9 cellular contexts compared by ENCODE assay signal in the genomic region with DNA sequence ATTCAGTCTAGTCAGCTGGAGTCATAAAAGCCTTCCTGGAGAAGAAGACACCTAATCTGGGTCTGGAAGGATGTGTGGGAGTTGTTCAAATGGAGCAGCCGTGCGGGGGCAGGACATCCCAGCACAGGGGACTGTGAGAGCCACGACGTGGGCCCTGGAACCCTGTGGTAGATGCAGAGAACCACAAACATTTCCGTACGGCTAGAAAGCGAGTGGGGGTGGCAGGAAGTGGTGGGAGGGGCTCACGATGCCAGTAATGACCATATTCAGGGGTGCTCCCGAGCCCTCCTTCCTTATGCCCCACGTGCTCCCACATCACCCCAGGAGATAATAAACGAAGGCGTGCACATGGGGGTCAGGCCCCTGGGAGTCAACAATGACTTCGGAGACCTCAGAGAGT.
DNase-seq lines count a peak whose midpoint lies in the region; ATAC-seq and TF ChIP-seq lines count a peak whose summit lies in the region.
"Had no signal": no experiment of that assay in that cellular context is flagged by ENCODE, and none has a peak within 500 bp of the region (broad histone marks: within the 10 kb centered on the region; RNA-seq: fewer than 3 reads in every experiment).

No MANE protein-coding gene starts in this region.

- ATAC-seq in activated CD4-positive, CD25-positive, alpha-beta regulatory T cell treated with anti-CD3 and anti-CD28 coated beads, Interleukin-2, amount 50 U/mL, for 24 hours, result peak; percentile 10 to 25
- ATAC-seq in GM19324 (IDR thresholded peaks at IDR 0.05; ENCODE audit: low FRiP score, unreplicated experiment), result no peak

- TF ChIP-seq CTCF in coronary artery (IDR thresholded peaks at IDR 0.05), result no peak

- no peak overlapping the region for H3K4me3 ChIP-seq in coronary artery
- H3K4me3 ChIP-seq: upper lobe of left lung had no signal

- DNase-seq in NK-92 treated with Interleukin-12 subunit alpha and Interleukin-12 subunit beta, amount 100 ng/mL, for 24 hours (lab: John Stamatoyannopoulos, UW), result peak; percentile 33
- DNase-seq in NK-92 (lab: John Stamatoyannopoulos, UW; ENCODE audit: unreplicated experiment) (no peak), coronary artery (ENCODE audit: low spot score) (no peak), NCI-H146 (lab: John Stamatoyannopoulos, UW) (no peak), RPMI8226 (no peak)
- peak; percentile 50 to 61 for DNase-seq in stimulated activated CD4-positive, alpha-beta T cell treated with anti-CD3 and anti-CD28 coated beads, Interleukin-15, amount 100 ng/mL, for 1 hour (ENCODE audit: low read depth in 1 of 2, low spot score in 1 of 2)
- DNase-seq: upper lobe of left lung had no signal

- H3K27ac ChIP-seq in coronary artery, result peak overlapping the region; percentile 61 to 88
- H3K27ac ChIP-seq: upper lobe of left lung had no signal

Comparison
In these comparisons a context has a peak if more than half of its experiments do, and no peak if none do; other contexts are left out.
1. DNase-seq: peak in NK-92 treated with Interleukin-12 subunit alpha and Interleukin-12 subunit beta, amount 100 ng/mL, for 24 hours (single experiment) and stimulated activated CD4-positive, alpha-beta T cell treated with anti-CD3 and anti-CD28 coated beads, Interleukin-15, amount 100 ng/mL, for 1 hour (2 of 2); none in NK-92 (single experiment), coronary artery (single experiment), NCI-H146 (single experiment) and RPMI8226 (single experiment).